ENCODE assay signal across 15 cellular contexts in genomic region chr5:178078197-178078995, GRCh38. TPM values are rescaled to one million over a fixed set of nuclear protein-coding genes. Genes with fewer than 3 reads are reported as not detected.
DNase-seq lines count a peak whose midpoint lies in the region; ATAC-seq, FAIRE-seq and TF ChIP-seq lines count a peak whose summit lies in the region.
"Had no signal": no experiment of that assay in that cellular context is flagged by ENCODE, and none has a peak within 500 bp of the region (broad histone marks: within the 10 kb centered on the region; RNA-seq: fewer than 3 reads in every experiment).

No MANE protein-coding gene starts in this region.

- TF ChIP-seq EP300 in HepG2 (IDR thresholded peaks at IDR 0.05; ENCODE audit: low read depth in 2 of 2, low read length in 2 of 2): no peak
- no peak for TF ChIP-seq EP300 in HepG2 (CRISPR knock-in tag; IDR thresholded peaks at IDR 0.05; ENCODE audit: borderline replicate concordance)

- H3K4me3 ChIP-seq in choroid plexus epithelial cell (ENCODE audit: low read depth, low read length) (no peak overlapping the region), trophoblast cell (ENCODE audit: low read depth, low read length) (no peak overlapping the region), HepG2 (replicated peaks in 1 of 3; ENCODE audit: insufficient read depth in 1 of 3, low read depth in 2 of 3, low read length in 3 of 3) (no peak overlapping the region)

- no CpG with 5 or more reads among the region's 22 CpGs for WGBS in trophoblast cell (ENCODE audit: extremely low coverage, insufficient coverage, insufficient read length)
- 48% methylated on average over 22 of the region's 22 CpGs for WGBS in HepG2 (ENCODE audit: low lambda C conversion rate)

- H2BK120ac ChIP-seq in trophoblast cell (ENCODE audit: insufficient read depth, low read length, poor library complexity): no peak overlapping the region

- no peak overlapping the region for H3K9ac ChIP-seq in trophoblast cell (ENCODE audit: low read length)
- H3K9ac ChIP-seq in HepG2 (ENCODE audit: insufficient read depth, low read depth, low read length): no peak overlapping the region

- H3K79me2 ChIP-seq in trophoblast cell (ENCODE audit: control insufficient read depth, insufficient read depth, low read length, poor library complexity) (no peaks in the 10 kb centered on the region), HepG2 (ENCODE audit: insufficient read depth, low read length) (no peaks in the 10 kb centered on the region)

- FAIRE-seq in HepG2 (lab: Jason Lieb, UNC): no peak
- FAIRE-seq: GM12892 had no signal

- intact Hi-C loops in HepG2 (cut with micrococcal nuclease; ENCODE audit: unreplicated experiment): no loop called here

- H3K4me1 Mint-ChIP-seq in progenitor cell of endocrine pancreas (ENCODE audit: low read depth): peaks cover 4% of the 10 kb centered on the region

- H4K12ac ChIP-seq in trophoblast cell (ENCODE audit: low read depth, low read length): no peak overlapping the region

- H3K4me1 ChIP-seq in trophoblast cell (ENCODE audit: control insufficient read depth in 1 of 2, insufficient read depth in 2 of 2, low read length in 2 of 2): peaks cover 11 to 23% of the 10 kb centered on the region in 2 experiments
- peaks cover 13% of the 10 kb centered on the region; the same call in 1 of the 2 replicates for H3K4me1 ChIP-seq in HepG2 (ENCODE audit: insufficient read depth, low read length)

- no peak overlapping the region for H4K91ac ChIP-seq in trophoblast cell (ENCODE audit: low read depth, low read length)

- H2AFZ ChIP-seq in trophoblast cell (ENCODE audit: insufficient read depth, low read length, poor library complexity) (no peak overlapping the region), HepG2 (ENCODE audit: low read length) (no peak overlapping the region)

- H3K79me1 ChIP-seq in trophoblast cell (ENCODE audit: low read length): peaks cover 7% of the 10 kb centered on the region

- H3K36me3 ChIP-seq in trophoblast cell (ENCODE audit: control insufficient read depth in 1 of 2, insufficient read depth in 2 of 2, low read length in 2 of 2): no peaks in the 10 kb centered on the region
- H3K36me3 ChIP-seq in HepG2 (replicated peaks in 1 of 2; ENCODE audit: control insufficient read depth in 1 of 2, insufficient read depth in 2 of 2, low read length in 2 of 2): no peaks in the 10 kb centered on the region

- H3K27me3 ChIP-seq in trophoblast cell (ENCODE audit: insufficient read depth, low read length) (no peaks in the 10 kb centered on the region), HepG2 (ENCODE audit: control insufficient read depth in 1 of 2, insufficient read depth in 2 of 2, low read length in 2 of 2) (peaks cover 1 to 33% of the 10 kb centered on the region in 2 experiments; a peak in 3 of 5 replicates)

- no peaks in the 10 kb centered on the region for H3K36me3 Mint-ChIP-seq in progenitor cell of endocrine pancreas (ENCODE audit: insufficient read depth)
- H3K36me3 Mint-ChIP-seq: stimulated activated effector memory CD8-positive, alpha-beta T cell treated with anti-CD3 and anti-CD28 coated beads, Interleukin-12 subunit alpha, Interleukin-12 subunit beta, amount 100 ng/mL, for 72 hours had no signal

- H2BK12ac ChIP-seq in trophoblast cell (ENCODE audit: low read length): no peak overlapping the region

- no peaks in the 10 kb centered on the region for H3K9me3 Mint-ChIP-seq in progenitor cell of endocrine pancreas (ENCODE audit: low read depth)
- H3K9me3 Mint-ChIP-seq: neural crest cell; stimulated activated effector memory CD8-positive, alpha-beta T cell treated with anti-CD3 and anti-CD28 coated beads, Interleukin-12 subunit alpha, Interleukin-12 subunit beta, amount 100 ng/mL, for 72 hours had no signal

- H3K14ac ChIP-seq in trophoblast cell (ENCODE audit: low read length): no peak overlapping the region

- H2AK5ac ChIP-seq in trophoblast cell (ENCODE audit: low read length): no peak overlapping the region

- H3K4me3 Mint-ChIP-seq in progenitor cell of endocrine pancreas (ENCODE audit: low read depth): no peak overlapping the region
- H3K4me3 Mint-ChIP-seq: activated CD4-positive, alpha-beta T cell treated with anti-CD3 and anti-CD28 coated beads for 36 hours; neural crest cell; stimulated activated effector memory CD8-positive, alpha-beta T cell treated with anti-CD3 and anti-CD28 coated beads, Interleukin-12 subunit alpha, Interleukin-12 subunit beta, amount 100 ng/mL, for 72 hours had no signal

- POLR2A ChIA-PET in HepG2 (lab: Yijun Ruan, JAX): no interaction called here

- TF ChIP-seq RAD21 in HepG2 (CRISPR knock-in tag; IDR thresholded peaks at IDR 0.05): no peak

- H3K27ac Mint-ChIP-seq in progenitor cell of endocrine pancreas: no peak overlapping the region
- H3K27ac Mint-ChIP-seq: activated CD4-positive, alpha-beta T cell treated with anti-CD3 and anti-CD28 coated beads for 36 hours had no signal

- no peak overlapping the region for H4K8ac ChIP-seq in trophoblast cell (ENCODE audit: low read depth, low read length)

- H3K23ac ChIP-seq in trophoblast cell (ENCODE audit: low read length): no peak overlapping the region

- in situ Hi-C loops in HepG2 (cut with HindIII; ENCODE audit: extremely low pct_ligation_motif_present, low pct_unique_long_range_greater_than_20kb): loop anchor here (5.0 kb wide), 1 partner anchor 69 kb away; no protein-coding TSS in a partner anchor

- H3K4me2 ChIP-seq in trophoblast cell (ENCODE audit: low read length) (no peak overlapping the region), HepG2 (ENCODE audit: low read depth, low read length) (no peak overlapping the region)

- no peak overlapping the region for H3K4ac ChIP-seq in trophoblast cell (ENCODE audit: low read depth, low read length)

- no TSS peak for BruUV-seq in HepG2 (replicated peaks; lab: Mats Ljungman, UMichigan)

- CTCF ChIA-PET in HepG2 (lab: Yijun Ruan, JAX; ENCODE audit: low intra/inter-chr PET ratio, low total read pairs): no interaction called here

- H3K18ac ChIP-seq in trophoblast cell (ENCODE audit: low read length): no peak overlapping the region

- no peak overlapping the region for H2BK5ac ChIP-seq in trophoblast cell (ENCODE audit: low read depth, low read length, poor library complexity)

- peaks cover 18% of the 10 kb centered on the region for H3K27me3 Mint-ChIP-seq in progenitor cell of endocrine pancreas

- no peaks in the 10 kb centered on the region for H4K20me1 ChIP-seq in HepG2 (ENCODE audit: insufficient read depth, low read length)

- H3K9me3 ChIP-seq in trophoblast cell (ENCODE audit: insufficient read depth, low read depth, low read length): peaks cover 2% of the 10 kb centered on the region
- H3K9me3 ChIP-seq in HepG2 (ENCODE audit: low read length): no peaks in the 10 kb centered on the region

- TF ChIP-seq CTCF in choroid plexus epithelial cell (conservative IDR thresholded peaks at IDR 0.05; ENCODE audit: low read depth, low read length): no peak
- no peak for TF ChIP-seq CTCF in HepG2 (CRISPR knock-in tag; IDR thresholded peaks at IDR 0.05)
- TF ChIP-seq CTCF in progenitor cell of endocrine pancreas (IDR thresholded peaks at IDR 0.05; ENCODE audit: unreplicated experiment): no peak

- DNase-seq in GM03348 (ENCODE audit: low spot score): peak; percentile 86
- peak; percentile 17 for DNase-seq in NCI-H460 (ENCODE audit: extremely low read depth, low read depth)
- DNase-seq in choroid plexus epithelial cell (ENCODE audit: low read depth): peak; percentile 11
- peak; percentile 84 to 92 for DNase-seq in trophoblast cell
- DNase-seq in HepG2 (ENCODE audit: low spot score): no peak
- DNase-seq in Kasumi-1 (lab: John Stamatoyannopoulos, UW): no peak
- no peak for DNase-seq in progenitor cell of endocrine pancreas (ENCODE audit: low spot score, unreplicated experiment)
- DNase-seq: activated CD4-positive, alpha-beta T cell treated with anti-CD3 and anti-CD28 coated beads for 36 hours; erythroblast; left cardiac atrium; SHP77 had no signal

- H3K27ac ChIP-seq in trophoblast cell (ENCODE audit: low read depth, low read length): no peak overlapping the region
- no peak overlapping the region for H3K27ac ChIP-seq in HepG2 (ENCODE audit: extremely low read length, insufficient read depth, low read length)

- no peak for TF ChIP-seq POLR2A in HepG2 (IDR thresholded peaks at IDR 0.05; ENCODE audit: insufficient read depth in 1 of 2, low read depth in 2 of 2, low read length in 2 of 2)

- no peak for ATAC-seq in HepG2
- ATAC-seq: activated CD4-positive, alpha-beta T cell treated with anti-CD3 and anti-CD28 coated beads for 36 hours; HCT116; stimulated activated effector memory CD8-positive, alpha-beta T cell treated with anti-CD3 and anti-CD28 coated beads, Interleukin-12 subunit alpha, Interleukin-12 subunit beta, amount 100 ng/mL, for 72 hours had no signal

RNA-seq across cellular contexts. Expression of gene N4BP3, which starts 34.9 kb away (rescaled TPM):
- 0.27 and 0.38 TPM in 2 replicates for total RNA-seq in NCI-H460 (2014; rRNA removed; shearing (Covaris generic))
- polyA plus RNA-seq in NCI-H460 (2014; cell fraction: nucleus; rRNA removed): 0.42 and 0.97 TPM in 2 replicates
- polyA plus RNA-seq in trophoblast cell (2013): 3.0 and 3.2 TPM in 2 replicates
- not detected in 2 replicates for total RNA-seq in HepG2 (2016; rRNA removed; fragmentation: Illumina TruSeq; extraction: Trizol)
- total RNA-seq in HepG2 (2016; cell fraction: cytosol; rRNA removed; fragmentation: Illumina TruSeq; extraction: Trizol; ENCODE audit: low read depth): not detected in 2 replicates
- 0.02 TPM in 1 of 2 replicates, not detected in the other for total RNA-seq in HepG2 (2016; cell fraction: insoluble cytoplasmic fraction; rRNA removed; fragmentation: Illumina TruSeq; extraction: Trizol)
- 0.03 TPM in 1 of 2 replicates, not detected in the other for total RNA-seq in HepG2 (2016; cell fraction: membrane; rRNA removed; fragmentation: Illumina TruSeq; extraction: Trizol)
- not detected in 2 replicates for total RNA-seq in HepG2 (2016; cell fraction: nucleus; rRNA removed; fragmentation: Illumina TruSeq; extraction: Trizol)
- polyA plus RNA-seq in HepG2 (2011; rRNA removed): 0.13 and 0.17 TPM in 2 replicates
- 0.10 and 0.12 TPM in 2 replicates for polyA plus RNA-seq in HepG2 (2011; cell fraction: cytosol; rRNA removed)
- 0.42 and 0.43 TPM in 2 replicates for polyA plus RNA-seq in HepG2 (2011; cell fraction: nucleus; rRNA removed)
- polyA plus RNA-seq in HepG2 (2012): 0.05 and 0.11 TPM in 2 replicates
- not detected in 2 replicates for polyA plus RNA-seq in HepG2 (2016; cell fraction: cytosol; fragmentation: Illumina TruSeq; extraction: Trizol; ENCODE audit: low read depth)
- polyA plus RNA-seq in HepG2 (2016; cell fraction: insoluble cytoplasmic fraction; fragmentation: Illumina TruSeq; extraction: Trizol; ENCODE audit: low read depth): not detected in 2 replicates
- polyA plus RNA-seq in HepG2 (2016; cell fraction: membrane; fragmentation: Illumina TruSeq; extraction: Trizol; ENCODE audit: low read depth): not detected in 2 replicates
- polyA plus RNA-seq in HepG2 (2016; cell fraction: nucleus; fragmentation: Illumina TruSeq; extraction: Trizol; ENCODE audit: insufficient read depth, low read depth): not detected in 2 replicates
- 0.54 and 1.4 TPM in 2 replicates for polyA minus RNA-seq in HepG2 (2011; rRNA and poly(A)+ RNA removed; ENCODE audit: low replicate concordance)
- 0.20 TPM in 1 of 2 replicates, not detected in the other for polyA minus RNA-seq in HepG2 (2011; cell fraction: cytosol; rRNA and poly(A)+ RNA removed)
- polyA minus RNA-seq in HepG2 (2011; cell fraction: nucleus; rRNA and poly(A)+ RNA removed): 0.26 and 0.62 TPM in 2 replicates
- 1.9 and 2.4 TPM in 2 replicates for total RNA-seq in progenitor cell of endocrine pancreas

RNA-seq across cellular contexts. Expression of gene RMND5B, which starts 52.4 kb away (rescaled TPM):
- 24.1 and 25.2 TPM in 2 replicates for total RNA-seq in NCI-H460 (2014; rRNA removed; shearing (Covaris generic))
- polyA plus RNA-seq in NCI-H460 (2014; cell fraction: nucleus; rRNA removed): 64.2 and 118 TPM in 2 replicates
- 12.7 and 13.7 TPM in 2 replicates for polyA plus RNA-seq in trophoblast cell (2013)
- 17.0 and 20.4 TPM in 2 replicates for total RNA-seq in HepG2 (2016; rRNA removed; fragmentation: Illumina TruSeq; extraction: Trizol)
- total RNA-seq in HepG2 (2016; cell fraction: cytosol; rRNA removed; fragmentation: Illumina TruSeq; extraction: Trizol; ENCODE audit: low read depth): 16.0 and 16.6 TPM in 2 replicates
- 15.7 and 18.0 TPM in 2 replicates for total RNA-seq in HepG2 (2016; cell fraction: insoluble cytoplasmic fraction; rRNA removed; fragmentation: Illumina TruSeq; extraction: Trizol)
- total RNA-seq in HepG2 (2016; cell fraction: membrane; rRNA removed; fragmentation: Illumina TruSeq; extraction: Trizol): 32.2 and 33.7 TPM in 2 replicates
- 12.1 and 14.2 TPM in 2 replicates for total RNA-seq in HepG2 (2016; cell fraction: nucleus; rRNA removed; fragmentation: Illumina TruSeq; extraction: Trizol)
- 18.6 and 22.3 TPM in 2 replicates for polyA plus RNA-seq in HepG2 (2011; rRNA removed)
- 18.4 and 22.2 TPM in 2 replicates for polyA plus RNA-seq in HepG2 (2011; cell fraction: cytosol; rRNA removed)
- polyA plus RNA-seq in HepG2 (2011; cell fraction: nucleus; rRNA removed): 33.6 and 34.2 TPM in 2 replicates
- polyA plus RNA-seq in HepG2 (2012): 12.9 and 13.4 TPM in 2 replicates
- 23.3 and 26.2 TPM in 2 replicates for polyA plus RNA-seq in HepG2 (2016; cell fraction: cytosol; fragmentation: Illumina TruSeq; extraction: Trizol; ENCODE audit: low read depth)
- polyA plus RNA-seq in HepG2 (2016; cell fraction: insoluble cytoplasmic fraction; fragmentation: Illumina TruSeq; extraction: Trizol; ENCODE audit: low read depth): 18.6 and 21.5 TPM in 2 replicates
- 30.9 and 32.3 TPM in 2 replicates for polyA plus RNA-seq in HepG2 (2016; cell fraction: membrane; fragmentation: Illumina TruSeq; extraction: Trizol; ENCODE audit: low read depth)
- polyA plus RNA-seq in HepG2 (2016; cell fraction: nucleus; fragmentation: Illumina TruSeq; extraction: Trizol; ENCODE audit: insufficient read depth, low read depth): 26.3 TPM in 2 replicates
- 27.9 and 70.3 TPM in 2 replicates for polyA minus RNA-seq in HepG2 (2011; rRNA and poly(A)+ RNA removed; ENCODE audit: low replicate concordance)
- polyA minus RNA-seq in HepG2 (2011; cell fraction: cytosol; rRNA and poly(A)+ RNA removed): 6.7 and 11.7 TPM in 2 replicates
- polyA minus RNA-seq in HepG2 (2011; cell fraction: nucleus; rRNA and poly(A)+ RNA removed): 15.2 and 20.8 TPM in 2 replicates
- 44.9 and 48.5 TPM in 2 replicates for total RNA-seq in progenitor cell of endocrine pancreas

Comparison
In these comparisons a context has a peak if more than half of its experiments do, and no peak if none do; other contexts are left out.
1. DNase-seq: peak in GM03348 (single experiment), NCI-H460 (single experiment), choroid plexus epithelial cell (single experiment) and trophoblast cell (2 of 2); none in HepG2 (single experiment), Kasumi-1 (0 of 2) and progenitor cell of endocrine pancreas (single experiment).